Comparison of ENCODE assay signal across 9 cellular contexts in genomic region chrY:21845481-21845880, GRCh38. TPM values are rescaled to one million over a fixed set of nuclear protein-coding genes. Genes with fewer than 3 reads are reported as not detected.
"Had no signal": no experiment of that assay in that cellular context is flagged by ENCODE, and none has a peak within 500 bp of the region (broad histone marks: within the 10 kb centered on the region; RNA-seq: fewer than 3 reads in every experiment).

No MANE protein-coding gene starts in this region.

- H3K4me3 ChIP-seq: GM12878 had no signal

- DNase-seq: GDM1, GF-D8 had no signal

- FAIRE-seq: G401.6, GM12878, GM12891, GM12892, GM18507, GM19239 had no signal

RNA-seq across cellular contexts. Expression of gene RBMY1D, which starts 48.8 kb away (rescaled TPM):
- total RNA-seq: G401, GM12878 had no signal
- polyA plus RNA-seq: GM12878 had no signal
